18 cellular contexts compared by ENCODE assay signal in genomic region chr17:82545071-82545462, GRCh38. TPM values are rescaled to one million over a fixed set of nuclear protein-coding genes. Genes with fewer than 3 reads are reported as not detected.
A peak's percentile ranks its signal among the peaks of the same experiment; 100 is the strongest.
DNase-seq lines count a peak whose midpoint lies in the region; TF ChIP-seq lines count a peak whose summit lies in the region.
"Had no signal": no experiment of that assay in that cellular context is flagged by ENCODE, and none has a peak within 500 bp of the region (broad histone marks: within the 10 kb centered on the region; RNA-seq: fewer than 3 reads in every experiment).

No MANE protein-coding gene starts in this region.

- H3K9ac ChIP-seq in adipocyte (ENCODE audit: low read length), result peak overlapping the region; percentile 25
- H3K9ac ChIP-seq: parathyroid adenoma had no signal

- H3K27me3 ChIP-seq in adipocyte (replicated peaks; ENCODE audit: control insufficient read depth, insufficient read depth, low read length), result no peaks in the 10 kb centered on the region
- H3K27me3 ChIP-seq in muscle layer of duodenum (ENCODE audit: low read depth, low read length), result no peaks in the 10 kb centered on the region
- H3K27me3 ChIP-seq in transverse colon, result no peaks in the 10 kb centered on the region

- H3K9me3 ChIP-seq in adipocyte (ENCODE audit: control insufficient read depth, low read length) (no peaks in the 10 kb centered on the region), muscle layer of duodenum (ENCODE audit: control insufficient read depth in 1 of 2, low read length in 2 of 2) (no peaks in the 10 kb centered on the region), transverse colon (no peaks in the 10 kb centered on the region)

- TF ChIP-seq CTCF in transverse colon (IDR thresholded peaks at IDR 0.05), result no peak

- peak; percentile 87 for TF ChIP-seq EP300 in transverse colon (IDR thresholded peaks at IDR 0.05; ENCODE audit: low read depth)

- H3K4me3 ChIP-seq in adipocyte (ENCODE audit: low read length) (peak overlapping the region; percentile 50), muscle layer of duodenum (ENCODE audit: low read depth in 1 of 2, low read length in 2 of 2) (peak overlapping the region in 1 of 2 donors; percentile 31), transverse colon (peak overlapping the region in 1 of 4 donors; percentile 6)

- intact Hi-C loops in transverse colon (cut with DNase I; ENCODE audit: low total_unique reads), result no loop called here

- DNase-seq in adipocyte (ENCODE audit: low read depth), result peak; percentile 35
- DNase-seq in fibroblast of peridontal ligament (ENCODE audit: extremely low read depth), result peak; percentile 42
- no peak for DNase-seq in transverse colon
- no peak for DNase-seq in HCEC 1CT
- DNase-seq in germinal center (ENCODE audit: low spot score), result no peak
- no peak for DNase-seq in NCI-H2196 treated with DMSO at 0.1 percent for 48 hours (lab: John Stamatoyannopoulos, UW; ENCODE audit: unreplicated experiment)
- DNase-seq: activated CD4-positive, alpha-beta memory T cell treated with anti-CD3 and anti-CD28 coated beads for 36 hours; activated gamma-delta T cell treated with Interleukin-2 at 50 U/mL for 16 hours; central memory CD4-positive, alpha-beta T cell; DND-41; mesendoderm; NCI-H1105 treated with DMSO at 0.1 percent for 48 hours; NCI-H526; RPMI8226; stimulated activated CD4-positive, alpha-beta T cell treated with anti-CD3 and anti-CD28 coated beads, Interleukin-2, amount 100 ng/mL, for 24 hours had no signal

- peak overlapping the region; percentile 64 for H3K27ac ChIP-seq in muscle layer of duodenum (ENCODE audit: low read length)
- peak overlapping the region; percentile 54 to 82 (median 77) for H3K27ac ChIP-seq in transverse colon
- H3K27ac ChIP-seq: C4-2B, parathyroid adenoma had no signal

- no peak for TF ChIP-seq POLR2A in transverse colon (IDR thresholded peaks at IDR 0.05)

- 56 to 66% methylated on average over 5 to 8 of the region's 8 CpGs for WGBS in transverse colon (ENCODE audit: low coverage in 1 of 2), 2 donors

- H3K36me3 ChIP-seq in adipocyte (ENCODE audit: control insufficient read depth, insufficient read depth, low read length, severe bottlenecking) (no peaks in the 10 kb centered on the region), muscle layer of duodenum (ENCODE audit: control insufficient read depth in 1 of 2, insufficient read depth in 2 of 2, low read length in 2 of 2) (no peaks in the 10 kb centered on the region), transverse colon (no peaks in the 10 kb centered on the region)

- in situ Hi-C loops in transverse colon (cut with MboI; ENCODE audit: low pct_ligation_motif_present in 1 of 4, low pct_unique_long_range_greater_than_20kb in 1 of 4, low sequenced_read_pairs in 3 of 4), result no loop called here

- H3K4me1 ChIP-seq in adipocyte (ENCODE audit: control insufficient read depth, insufficient read depth, low read length) (peaks cover 12% of the 10 kb centered on the region), muscle layer of duodenum (ENCODE audit: control insufficient read depth in 1 of 2, insufficient read depth in 2 of 2, low read length in 2 of 2) (peaks cover 10 to 24% of the 10 kb centered on the region in 2 donors), transverse colon (peaks cover 20 to 57% (median 45%) of the 10 kb centered on the region in 4 donors)

RNA-seq across cellular contexts. Expression of gene FOXK2, which starts 25.5 kb away (rescaled TPM):
- 100 to 1,000 TPM in 2 of 4 donors, 10 to 100 TPM in 2; 41.2 to 216 (median 106) TPM for total RNA-seq in transverse colon

Comparison
In these comparisons a context has a peak if more than half of its experiments do, and no peak if none do; other contexts are left out.
1. DNase-seq: peak in adipocyte (single experiment) and fibroblast of peridontal ligament (single experiment); none in transverse colon (single experiment), HCEC 1CT (single experiment), germinal center (single experiment) and NCI-H2196 treated with DMSO at 0.1 percent for 48 hours (single experiment).